28 cellular contexts compared by ENCODE assay signal in the genomic region with DNA sequence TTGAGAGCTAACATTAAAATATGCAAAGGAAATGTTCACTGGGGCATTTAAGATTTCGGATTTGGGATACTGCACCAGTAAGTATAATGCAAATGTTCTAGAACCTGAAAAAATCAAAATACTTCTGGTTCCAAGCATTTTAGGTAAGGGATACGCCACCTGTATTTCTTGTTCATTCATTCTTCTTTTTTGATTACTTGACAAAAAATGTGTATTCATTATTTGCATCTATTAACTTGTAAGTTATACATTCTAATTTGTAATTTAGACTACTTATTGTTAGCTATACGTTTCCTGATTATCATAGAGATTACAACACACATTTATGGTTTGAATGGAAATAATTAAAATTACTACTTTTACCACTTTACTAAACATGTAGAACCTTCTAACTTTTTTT.
"Had no signal": no experiment of that assay in that cellular context is flagged by ENCODE, and none has a peak within 500 bp of the region (broad histone marks: within the 10 kb centered on the region; RNA-seq: fewer than 3 reads in every experiment).

No MANE protein-coding gene starts in this region.

- H3K27me3 ChIP-seq: neural progenitor cell, ovary, spleen, suprapubic skin, testis, tibial artery, transverse colon, upper lobe of right lung, uterus had no signal

- H2AFZ ChIP-seq: neural progenitor cell, parathyroid adenoma had no signal

- DNase-seq: natural killer cell; occipital lobe; ovary; posterior cingulate gyrus; psoas muscle; right cardiac atrium; spleen; stimulated activated CD4-positive, alpha-beta T cell treated with anti-CD3 and anti-CD28 coated beads, Interleukin-12 subunit alpha, Interleukin-12 subunit beta, amount 100 ng/mL, for 4 hours; stimulated activated CD4-positive, alpha-beta T cell treated with anti-CD3 and anti-CD28 coated beads, Interleukin-1b, Interleukin-23, amount 100 ng/mL, for 48 hours; stimulated activated CD4-positive, alpha-beta T cell treated with anti-CD3 and anti-CD28 coated beads, Interleukin-4, amount 100 ng/mL, for 1 hour; stimulated activated CD4-positive, alpha-beta T cell treated with anti-CD3 and anti-CD28 coated beads, Interleukin-4, amount 100 ng/mL, for 4 hours; stimulated activated CD8-positive, alpha-beta memory T cell treated with anti-CD3 and anti-CD28 coated beads, Interleukin-4, amount 100 ng/mL, for 48 hours; stimulated activated naive CD4-positive, alpha-beta T cell; stimulated activated naive CD8-positive, alpha-beta T cell treated with anti-CD3 and anti-CD28 coated beads, Interleukin-15, amount 100 ng/mL, for 72 hours; stimulated activated naive CD8-positive, alpha-beta T cell treated with anti-CD3 and anti-CD28 coated beads, Interleukin-15, Interleukin-2, amounts not matched to agents 100 U/mL and 50 U/mL, for 24 hours; substantia nigra; testis; tibial artery; transverse colon; upper lobe of right lung; uterus had no signal

- H3K9ac ChIP-seq: neural progenitor cell, parathyroid adenoma had no signal

- H3K4me1 ChIP-seq: neural progenitor cell, parathyroid adenoma, psoas muscle, spleen, suprapubic skin, testis, tibial artery, transverse colon, upper lobe of right lung, uterus had no signal

- H3K27ac ChIP-seq: neural progenitor cell, ovary, parathyroid adenoma, psoas muscle, skin epidermis, spleen, suprapubic skin, testis, tibial artery, transverse colon, upper lobe of right lung, uterus had no signal

- H3K36me3 ChIP-seq: ovary, spleen, suprapubic skin, tibial artery, transverse colon, upper lobe of right lung, uterus had no signal

- ATAC-seq: natural killer cell; psoas muscle; right cardiac atrium; sciatic nerve; stimulated activated memory B cell treated with anti-CD40 and anti-IgM and Interleukin-4, amounts not matched to agents 10 μg/mL and 1 μg/mL and 100 μg/mL, for 72 hours; stimulated activated naive CD8-positive, alpha-beta T cell treated with anti-CD3 and anti-CD28 coated beads, Interleukin-15, amount 100 ng/mL, for 72 hours; stimulated activated naive CD8-positive, alpha-beta T cell treated with anti-CD3 and anti-CD28 coated beads, Interleukin-15, Interleukin-2, amounts not matched to agents 100 U/mL and 50 U/mL, for 24 hours; upper lobe of right lung had no signal

- H3K4me2 ChIP-seq: neural progenitor cell, smooth muscle cell had no signal

- H3K9me3 ChIP-seq: ovary, testis, transverse colon, upper lobe of right lung, uterus had no signal

- H3K4me3 ChIP-seq: neural progenitor cell, ovary, psoas muscle, skin epidermis, smooth muscle cell, spleen, suprapubic skin, testis, tibial artery, transverse colon, upper lobe of right lung, uterus had no signal
